ENCODE assay signal across 14 cellular contexts in the genomic region with DNA sequence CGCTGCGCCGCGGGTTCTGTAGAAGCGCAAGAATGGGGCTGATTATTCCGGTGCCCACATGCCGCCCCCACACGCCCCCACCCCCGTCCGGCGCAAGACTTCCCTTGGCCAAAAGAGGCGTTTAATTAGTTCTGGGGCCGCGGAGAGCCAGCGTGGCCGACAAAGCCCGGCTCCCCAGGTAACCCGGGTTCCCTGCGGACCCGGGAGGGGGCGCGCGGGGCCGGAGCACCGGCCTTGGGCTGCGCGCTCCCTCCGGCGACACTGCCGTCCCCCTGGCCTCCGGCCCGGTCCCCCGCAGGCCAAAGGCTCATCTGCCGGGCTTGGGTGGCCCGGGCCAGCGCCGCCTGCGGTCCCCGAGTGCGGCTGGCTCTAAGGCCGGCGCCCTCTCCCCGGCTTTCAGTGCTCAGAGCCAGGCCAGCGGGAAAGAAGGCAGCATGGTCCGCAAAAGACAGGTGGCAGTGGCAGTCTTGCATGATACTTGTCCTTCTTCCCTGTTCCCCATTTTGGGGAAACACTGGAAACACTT.
DNase-seq lines count a peak whose midpoint lies in the region; ATAC-seq and TF ChIP-seq lines count a peak whose summit lies in the region.
"Had no signal": no experiment of that assay in that cellular context is flagged by ENCODE, and none has a peak within 500 bp of the region (broad histone marks: within the 10 kb centered on the region; RNA-seq: fewer than 3 reads in every experiment).

No MANE protein-coding gene starts in this region.

- ATAC-seq in GM21529 (IDR thresholded peaks at IDR 0.05; ENCODE audit: unreplicated experiment) = no peak
- ATAC-seq: activated CD4-positive, alpha-beta T cell treated with anti-CD3 and anti-CD28 coated beads for 36 hours had no signal

- peaks cover 7% of the 10 kb centered on the region for H3K4me1 ChIP-seq in NT2/D1 (ENCODE audit: insufficient read depth, insufficient read length)
- no peaks in the 10 kb centered on the region for H3K4me1 ChIP-seq in parathyroid adenoma
- no peaks in the 10 kb centered on the region for H3K4me1 ChIP-seq in effector memory CD4-positive, alpha-beta T cell (ENCODE audit: control insufficient read depth, insufficient read depth, low read length, poor library complexity, severe bottlenecking)
- H3K4me1 ChIP-seq: BLaER1 had no signal

- H3K9me3 ChIP-seq in NT2/D1 (ENCODE audit: insufficient read depth, low read length) (no peaks in the 10 kb centered on the region), parathyroid adenoma (ENCODE audit: control insufficient read depth, low read length) (no peaks in the 10 kb centered on the region)
- H3K9me3 ChIP-seq in effector memory CD4-positive, alpha-beta T cell (ENCODE audit: control insufficient read depth, low read length) = no peaks in the 10 kb centered on the region
- H3K9me3 ChIP-seq: thoracic aorta had no signal

- TF ChIP-seq CTCF in GM13977 (IDR thresholded peaks at IDR 0.05; ENCODE audit: extremely low read depth, insufficient read depth, missing control alignments) (no peak), parathyroid adenoma (IDR thresholded peaks at IDR 0.05) (no peak)

- H3K4me2 ChIP-seq in parathyroid adenoma (ENCODE audit: low read length) = no peak overlapping the region
- H3K4me2 ChIP-seq: BLaER1 had no signal

- in situ Hi-C loops in GM13977 (cut with MboI; ENCODE audit: low pct_unique_long_range_greater_than_20kb, low sequenced_read_pairs, unreplicated experiment) = no loop called here

- H3K4me3 ChIP-seq in NT2/D1 (ENCODE audit: insufficient read length, low read depth) (peak overlapping the region; percentile 46), iPS-11a (ENCODE audit: low read depth, low read length) (peak overlapping the region; percentile 8), parathyroid adenoma (ENCODE audit: low read depth, low read length) (no peak overlapping the region)
- H3K4me3 ChIP-seq in effector memory CD4-positive, alpha-beta T cell (ENCODE audit: insufficient read depth, low read depth, low read length, poor library complexity, severe bottlenecking) = no peak overlapping the region
- H3K4me3 ChIP-seq: BLaER1, thoracic aorta had no signal

- peaks cover 100% of the 10 kb centered on the region for H3K27me3 ChIP-seq in NT2/D1 (ENCODE audit: insufficient read depth, insufficient read length)
- H3K27me3 ChIP-seq in parathyroid adenoma (ENCODE audit: control insufficient read depth, insufficient read depth, low read length) = peaks cover 3% of the 10 kb centered on the region
- peaks cover 11% of the 10 kb centered on the region for H3K27me3 ChIP-seq in effector memory CD4-positive, alpha-beta T cell (replicated peaks; ENCODE audit: control insufficient read depth, insufficient read depth, low read length, poor library complexity, severe bottlenecking)
- H3K27me3 ChIP-seq: BLaER1 had no signal

- no peaks in the 10 kb centered on the region for H3K36me3 ChIP-seq in NT2/D1 (ENCODE audit: insufficient read depth, insufficient read length, low read length)
- no peaks in the 10 kb centered on the region for H3K36me3 ChIP-seq in parathyroid adenoma (ENCODE audit: control insufficient read depth, insufficient read depth, low read length)
- no peaks in the 10 kb centered on the region for H3K36me3 ChIP-seq in effector memory CD4-positive, alpha-beta T cell (ENCODE audit: control insufficient read depth, insufficient read depth, low read length)
- H3K36me3 ChIP-seq: BLaER1, thoracic aorta had no signal

- H3K9ac ChIP-seq in NT2/D1 (ENCODE audit: insufficient read length, low read depth) (peak overlapping the region; percentile 25), parathyroid adenoma (no peak overlapping the region)
- H3K9ac ChIP-seq: BLaER1 had no signal

- DNase-seq in GM13977 (ENCODE audit: low spot score) (peak; percentile 24), NT2/D1 (ENCODE audit: low read depth, low spot score) (no peak), SW480 (ENCODE audit: low spot score) (no peak)
- DNase-seq in effector memory CD4-positive, alpha-beta T cell = no peak
- DNase-seq: activated CD4-positive, alpha-beta T cell treated with anti-CD3 and anti-CD28 coated beads for 36 hours; activated T-cell treated with anti-CD3 and anti-CD28 coated beads, Interleukin-2, amount 50 U/mL, for 1 hour; DND-41; NCI-H2081 treated with DMSO at 0.1 percent for 48 hours; stimulated activated CD4-positive, alpha-beta T cell treated with anti-CD3 and anti-CD28 coated beads, Interleukin-15, amount 100 ng/mL, for 24 hours had no signal

- H3K27ac ChIP-seq in parathyroid adenoma = peak overlapping the region; percentile 40
- no peak overlapping the region for H3K27ac ChIP-seq in effector memory CD4-positive, alpha-beta T cell (ENCODE audit: insufficient read depth, low read length, poor library complexity, severe bottlenecking)
- H3K27ac ChIP-seq: BLaER1, thoracic aorta had no signal

- peak overlapping the region; percentile 79 for H2AFZ ChIP-seq in parathyroid adenoma

- no peaks in the 10 kb centered on the region for H3K79me2 ChIP-seq in parathyroid adenoma

Comparison
In these comparisons a context has a peak if more than half of its experiments do, and no peak if none do; other contexts are left out.
1. H3K4me3 ChIP-seq: peak in NT2/D1 (single experiment) and iPS-11a (single experiment); none in parathyroid adenoma (single experiment) and effector memory CD4-positive, alpha-beta T cell (single experiment).